16 cellular contexts compared by ENCODE assay signal in the genomic region with DNA sequence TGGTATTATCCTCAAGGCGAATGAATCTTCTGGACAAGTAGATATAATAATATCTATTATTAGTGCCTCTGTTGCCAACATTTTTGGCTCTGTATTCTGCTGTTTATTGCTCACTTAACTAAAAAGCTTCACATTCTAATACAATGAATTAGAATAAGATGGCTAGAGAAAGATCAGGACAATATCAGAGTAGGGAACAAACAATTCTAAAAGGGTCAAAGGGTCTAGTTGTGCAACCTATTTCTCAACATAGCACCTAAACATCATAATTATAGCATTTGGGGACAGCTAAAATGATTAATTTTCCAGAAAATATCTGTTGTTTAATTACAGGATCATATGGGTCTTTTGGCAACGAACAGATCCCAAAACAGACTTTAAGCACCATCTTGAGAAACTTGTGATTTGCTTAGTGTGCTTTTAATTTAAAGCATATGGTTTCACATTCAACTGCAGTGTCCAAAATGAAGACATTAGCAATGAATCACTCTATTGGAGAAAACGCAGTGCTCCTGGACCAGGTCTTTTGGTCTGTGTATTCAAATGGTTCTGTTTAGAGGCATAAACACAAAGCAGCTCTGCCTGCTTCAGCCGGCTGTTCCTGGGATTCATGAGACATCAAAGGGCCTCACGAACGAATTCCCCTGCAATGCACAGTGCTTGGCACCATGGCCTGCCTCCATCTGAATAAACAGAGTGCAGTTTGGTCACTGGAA.
DNase-seq lines count a peak whose midpoint lies in the region; ATAC-seq, FAIRE-seq and TF ChIP-seq lines count a peak whose summit lies in the region.
"Had no signal": no experiment of that assay in that cellular context is flagged by ENCODE, and none has a peak within 500 bp of the region (broad histone marks: within the 10 kb centered on the region; RNA-seq: fewer than 3 reads in every experiment).

No MANE protein-coding gene starts in this region.

- H3K9ac ChIP-seq in stomach smooth muscle (ENCODE audit: low read length in 2 of 2): no peak overlapping the region

- H3K36me3 ChIP-seq in gastroesophageal sphincter: no peaks in the 10 kb centered on the region
- no peaks in the 10 kb centered on the region for H3K36me3 ChIP-seq in stomach smooth muscle (ENCODE audit: control insufficient read depth in 2 of 2, insufficient read depth in 2 of 2, low read length in 2 of 2)

- ATAC-seq in gastroesophageal sphincter: peak; percentile 62
- no peak for ATAC-seq in activated naive CD4-positive, alpha-beta T cell treated with anti-CD3 and anti-CD28 coated beads, Interleukin-2, amount 50 U/mL, for 72 hours
- no peak for ATAC-seq in GM21367 (IDR thresholded peaks at IDR 0.05; ENCODE audit: unreplicated experiment)
- ATAC-seq: A549, HCT116 had no signal

- H3K27ac Mint-ChIP-seq in activated naive CD4-positive, alpha-beta T cell treated with anti-CD3 and anti-CD28 coated beads, Interleukin-2, amount 50 U/mL, for 72 hours: no peak overlapping the region

- no peaks in the 10 kb centered on the region for H3K9me3 Mint-ChIP-seq in activated naive CD4-positive, alpha-beta T cell treated with anti-CD3 and anti-CD28 coated beads, Interleukin-2, amount 50 U/mL, for 72 hours

- H3K27me3 ChIP-seq in gastroesophageal sphincter (no peaks in the 10 kb centered on the region), stomach smooth muscle (ENCODE audit: control insufficient read depth in 1 of 2, insufficient read depth in 2 of 2, low read length in 2 of 2) (no peaks in the 10 kb centered on the region)

- TF ChIP-seq EP300 in gastroesophageal sphincter (IDR thresholded peaks at IDR 0.05): no peak

- in situ Hi-C loops in G401 (cut with HindIII; ENCODE audit: low sequenced_read_pairs): no loop called here

- H3K4me3 ChIP-seq in gastroesophageal sphincter: no peak overlapping the region
- peak overlapping the region in 1 of 2 donors; percentile 29 for H3K4me3 ChIP-seq in stomach smooth muscle (ENCODE audit: low read length in 2 of 2)
- H3K4me3 ChIP-seq: A549 had no signal

- WGBS in gastroesophageal sphincter (ENCODE audit: low coverage in 1 of 2), 2 donors: 37 to 71% methylated on average over 2 to 6 of the region's 6 CpGs

- no peaks in the 10 kb centered on the region for H3K9me3 ChIP-seq in gastroesophageal sphincter
- no peaks in the 10 kb centered on the region for H3K9me3 ChIP-seq in stomach smooth muscle (ENCODE audit: control insufficient read depth in 2 of 2, low read length in 2 of 2)
- H3K9me3 ChIP-seq: A549 had no signal

- peak; percentile 6 for FAIRE-seq in D721Med (lab: Jason Lieb, UNC)
- FAIRE-seq in endometrium (lab: Jason Lieb, UNC): peak; percentile 95
- FAIRE-seq: A549, HTR-8/SVneo had no signal

- DNase-seq in D721Med (ENCODE audit: insufficient read length, low spot score): no peak
- no peak for DNase-seq in G401 (ENCODE audit: low spot score)
- DNase-seq in activated naive CD4-positive, alpha-beta T cell treated with anti-CD3 and anti-CD28 coated beads, Interleukin-2, amount 50 U/mL, for 72 hours (ENCODE audit: low spot score in 2 of 2): no peak
- no peak for DNase-seq in SKM-1 treated with dmso at 0.1 percent for 144 hours (lab: John Stamatoyannopoulos, UW; ENCODE audit: unreplicated experiment)
- DNase-seq: NCI-H187, NCI-H345, NCI-H526, SHP77 treated with DMSO at 0.1 percent for 48 hours had no signal

- H3K36me3 Mint-ChIP-seq in activated naive CD4-positive, alpha-beta T cell treated with anti-CD3 and anti-CD28 coated beads, Interleukin-2, amount 50 U/mL, for 72 hours: no peaks in the 10 kb centered on the region

- H3K27ac ChIP-seq in gastroesophageal sphincter: peak overlapping the region in 3 of 4 donors; percentile 18 to 46 (median 46)
- peak overlapping the region; percentile 55 for H3K27ac ChIP-seq in stomach smooth muscle (ENCODE audit: low read length)
- H3K27ac ChIP-seq: A549, C4-2B had no signal

- TF ChIP-seq CTCF in D721Med (IDR thresholded peaks at IDR 0.05; ENCODE audit: insufficient read depth, missing control alignments): no peak
- TF ChIP-seq CTCF in gastroesophageal sphincter (IDR thresholded peaks at IDR 0.05): no peak

- TF ChIP-seq POLR2A in gastroesophageal sphincter (IDR thresholded peaks at IDR 0.05): no peak

- no peaks in the 10 kb centered on the region for H3K4me1 ChIP-seq in gastroesophageal sphincter
- H3K4me1 ChIP-seq in stomach smooth muscle (ENCODE audit: control insufficient read depth, insufficient read depth, low read length): peaks cover 11% of the 10 kb centered on the region
- H3K4me1 ChIP-seq: A549 had no signal
